In the genomic region with DNA sequence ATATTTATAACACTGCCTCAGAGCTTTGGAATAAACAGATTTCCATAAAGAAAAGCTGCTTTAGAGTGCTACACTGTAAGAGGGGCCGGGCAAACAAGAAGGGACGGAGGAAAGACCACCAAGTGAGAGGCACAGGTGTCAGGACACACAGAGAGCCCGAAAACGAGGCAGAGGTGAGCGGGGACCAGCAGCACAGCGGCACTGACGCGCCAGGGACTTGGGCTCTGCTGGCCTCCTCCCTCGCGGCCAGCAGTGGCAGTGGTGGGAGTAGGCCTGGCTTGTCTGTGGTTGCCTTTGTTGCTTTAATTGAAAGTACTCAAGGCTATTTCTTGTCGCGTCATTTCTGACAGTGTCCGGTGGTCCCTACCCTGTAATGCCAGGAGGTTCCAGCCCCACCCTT, we compare ENCODE assay signal across 15 cellular contexts.
"Had no signal": no experiment of that assay in that cellular context is flagged by ENCODE, and none has a peak within 500 bp of the region (broad histone marks: within the 10 kb centered on the region; RNA-seq: fewer than 3 reads in every experiment).

No MANE protein-coding gene starts in this region.

- H3K27me3 ChIP-seq: cardiac muscle cell, hepatocyte, right atrium auricular region, tibial artery had no signal

- H3K36me3 ChIP-seq: cardiac muscle cell, right atrium auricular region, tibial artery, WERI-Rb-1 had no signal

- H3K9me3 ChIP-seq: right atrium auricular region, tibial artery had no signal

- ATAC-seq: activated T-cell treated with anti-CD3 and anti-CD28 coated beads, Interleukin-2, amount 50 U/mL, for 72 hours; left cardiac atrium; natural killer cell treated with Interleukin-12 subunit alpha and Interleukin-12 subunit beta and Interleukin-15 and Interleukin-18, amount 100 ng/mL, for 72 hours; stimulated activated memory B cell treated with anti-CD40 and anti-IgM and Interleukin-4, amounts not matched to agents 10 μg/mL and 1 μg/mL and 100 μg/mL, for 72 hours had no signal

- H3K4me3 ChIP-seq: cardiac muscle cell, hepatocyte, right atrium auricular region, tibial artery had no signal

- H3K27ac ChIP-seq: cardiac muscle cell, hepatocyte, WERI-Rb-1 had no signal

- DNase-seq: activated CD4-positive, alpha-beta T cell treated with anti-CD3 and anti-CD28 coated beads for 1 hour; activated effector memory CD4-positive, alpha-beta T cell treated with anti-CD3 and anti-CD28 coated beads, Interleukin-2, amount 50 U/mL, for 16 hours; activated T-cell treated with anti-CD3 and anti-CD28 coated beads, Interleukin-2, amount 50 U/mL, for 72 hours; left cardiac atrium; occipital lobe; small intestine; stimulated activated CD4-positive, alpha-beta T cell treated with anti-CD3 and anti-CD28 coated beads, Interleukin-4, amount 100 ng/mL, for 24 hours; T-helper 2 cell; WERI-Rb-1 had no signal
